ENCODE assay signal across 11 cellular contexts in genomic region chr10:117342638-117343037, GRCh38. TPM values are rescaled to one million over a fixed set of nuclear protein-coding genes. Genes with fewer than 3 reads are reported as not detected.
DNase-seq lines count a peak whose midpoint lies in the region; ATAC-seq and TF ChIP-seq lines count a peak whose summit lies in the region.
"Had no signal": no experiment of that assay in that cellular context is flagged by ENCODE, and none has a peak within 500 bp of the region (broad histone marks: within the 10 kb centered on the region; RNA-seq: fewer than 3 reads in every experiment).

No MANE protein-coding gene starts in this region.

- H3K4me3 ChIP-seq in Loucy (ENCODE audit: low read length, poor library complexity, severe bottlenecking): peak overlapping the region; percentile 26
- H3K4me3 ChIP-seq in BE2C (ENCODE audit: low read depth, low read length): no peak overlapping the region
- no peak overlapping the region for H3K4me3 ChIP-seq in prostate gland

- 75% methylated on average over 5 of the region's 5 CpGs for WGBS in prostate gland

- peaks cover 28% of the 10 kb centered on the region for H3K36me3 Mint-ChIP-seq in stimulated activated naive CD8-positive, alpha-beta T cell treated with anti-CD3 and anti-CD28 coated beads, Interleukin-15, Interleukin-2, amounts not matched to agents 100 ng/mL and 50 ng/mL, for 24 hours (ENCODE audit: low read depth)
- H3K36me3 Mint-ChIP-seq in effector memory CD8-positive, alpha-beta T cell (ENCODE audit: insufficient read depth): peaks cover 9% of the 10 kb centered on the region

- H3K4me1 ChIP-seq in Loucy (ENCODE audit: insufficient read depth, low read length, poor library complexity, severe bottlenecking) (peaks cover 69% of the 10 kb centered on the region), BE2C (no peaks in the 10 kb centered on the region), prostate gland (replicated peaks) (no peaks in the 10 kb centered on the region)

- no peaks in the 10 kb centered on the region for H3K9me2 ChIP-seq in Loucy (replicated peaks; ENCODE audit: low read depth, low read length)

- peak overlapping the region; percentile 27 for H3K27ac Mint-ChIP-seq in stimulated activated naive CD8-positive, alpha-beta T cell treated with anti-CD3 and anti-CD28 coated beads, Interleukin-15, Interleukin-2, amounts not matched to agents 100 ng/mL and 50 ng/mL, for 24 hours
- peak overlapping the region; percentile 2 to 11 for H3K27ac Mint-ChIP-seq in effector memory CD8-positive, alpha-beta T cell

- no peak overlapping the region for H3K4me3 Mint-ChIP-seq in stimulated activated naive CD8-positive, alpha-beta T cell treated with anti-CD3 and anti-CD28 coated beads, Interleukin-15, Interleukin-2, amounts not matched to agents 100 ng/mL and 50 ng/mL, for 24 hours
- H3K4me3 Mint-ChIP-seq in effector memory CD8-positive, alpha-beta T cell: peak overlapping the region; percentile 58 to 59

- no peak for TF ChIP-seq POLR2A in prostate gland (IDR thresholded peaks at IDR 0.05)

- no peaks in the 10 kb centered on the region for H3K9me3 ChIP-seq in Loucy (ENCODE audit: insufficient read depth, low read depth, low read length)
- no peaks in the 10 kb centered on the region for H3K9me3 ChIP-seq in BE2C
- no peaks in the 10 kb centered on the region for H3K9me3 ChIP-seq in prostate gland

- no peak for DNase-seq in stimulated activated naive CD8-positive, alpha-beta T cell treated with anti-CD3 and anti-CD28 coated beads, Interleukin-15, Interleukin-2, amounts not matched to agents 100 U/mL and 50 U/mL, for 24 hours
- DNase-seq in effector memory CD8-positive, alpha-beta T cell: no peak
- DNase-seq in BE2C (no peak), NCI-H1694 (lab: John Stamatoyannopoulos, UW) (no peak), prostate gland (ENCODE audit: low spot score) (no peak)
- no peak for DNase-seq in stimulated activated CD4-positive, alpha-beta T cell treated with anti-CD3 and anti-CD28 coated beads, Interleukin-4, amount 100 ng/mL, for 1 hour
- DNase-seq: substantia nigra had no signal

- no peak overlapping the region for H3K9ac ChIP-seq in Loucy (ENCODE audit: low read depth, low read length, poor library complexity, severe bottlenecking)

- peak overlapping the region; percentile 49 for H3K4me2 ChIP-seq in Loucy (ENCODE audit: low read depth, low read length, poor library complexity, severe bottlenecking)

- H4K20me1 ChIP-seq in Loucy (ENCODE audit: insufficient read depth, low read length, poor library complexity, severe bottlenecking): peaks cover 99% of the 10 kb centered on the region

- peaks cover 100% of the 10 kb centered on the region for H3K79me2 ChIP-seq in Loucy (ENCODE audit: insufficient read depth, low read length)

- H3K27me3 ChIP-seq in Loucy (ENCODE audit: insufficient read depth, low read length, poor library complexity, severe bottlenecking): no peaks in the 10 kb centered on the region
- no peaks in the 10 kb centered on the region for H3K27me3 ChIP-seq in BE2C
- H3K27me3 ChIP-seq in prostate gland (replicated peaks; ENCODE audit: insufficient read depth): no peaks in the 10 kb centered on the region

- no peaks in the 10 kb centered on the region for H3K9me3 Mint-ChIP-seq in stimulated activated naive CD8-positive, alpha-beta T cell treated with anti-CD3 and anti-CD28 coated beads, Interleukin-15, Interleukin-2, amounts not matched to agents 100 ng/mL and 50 ng/mL, for 24 hours
- no peaks in the 10 kb centered on the region for H3K9me3 Mint-ChIP-seq in effector memory CD8-positive, alpha-beta T cell
- H3K9me3 Mint-ChIP-seq: CD4-positive, CD25-positive, alpha-beta regulatory T cell had no signal

- H2AFZ ChIP-seq in Loucy (ENCODE audit: low read length): no peak overlapping the region

- H3F3A ChIP-seq in Loucy (ENCODE audit: low read depth): peaks cover 17% of the 10 kb centered on the region

- H3K36me3 ChIP-seq in Loucy (ENCODE audit: insufficient read depth, low read length) (peaks cover 85% of the 10 kb centered on the region), BE2C (no peaks in the 10 kb centered on the region), prostate gland (no peaks in the 10 kb centered on the region)

- ATAC-seq in stimulated activated naive CD8-positive, alpha-beta T cell treated with anti-CD3 and anti-CD28 coated beads, Interleukin-15, Interleukin-2, amounts not matched to agents 100 U/mL and 50 U/mL, for 24 hours: no peak
- no peak for ATAC-seq in effector memory CD8-positive, alpha-beta T cell (replicated peaks)
- ATAC-seq: sciatic nerve had no signal

- intact Hi-C loops in prostate gland (cut with DNase I): no loop called here

- no peaks in the 10 kb centered on the region for H3K27me3 Mint-ChIP-seq in stimulated activated naive CD8-positive, alpha-beta T cell treated with anti-CD3 and anti-CD28 coated beads, Interleukin-15, Interleukin-2, amounts not matched to agents 100 ng/mL and 50 ng/mL, for 24 hours
- no peaks in the 10 kb centered on the region for H3K27me3 Mint-ChIP-seq in effector memory CD8-positive, alpha-beta T cell
- H3K27me3 Mint-ChIP-seq: CD4-positive, CD25-positive, alpha-beta regulatory T cell had no signal

- no peak overlapping the region for H3K27ac ChIP-seq in prostate gland

- H3K4me1 Mint-ChIP-seq in stimulated activated naive CD8-positive, alpha-beta T cell treated with anti-CD3 and anti-CD28 coated beads, Interleukin-15, Interleukin-2, amounts not matched to agents 100 ng/mL and 50 ng/mL, for 24 hours (ENCODE audit: low read depth): peaks cover 37% of the 10 kb centered on the region
- H3K4me1 Mint-ChIP-seq in effector memory CD8-positive, alpha-beta T cell (ENCODE audit: low read depth in 2 of 2): peaks cover 43 to 54% of the 10 kb centered on the region in 2 donors

- TF ChIP-seq CTCF in Loucy (conservative IDR thresholded peaks at IDR 0.05; ENCODE audit: low read length): no peak
- TF ChIP-seq CTCF in BE2C (IDR thresholded peaks at IDR 0.05; ENCODE audit: low read depth, low read length): no peak
- TF ChIP-seq CTCF in prostate gland (IDR thresholded peaks at IDR 0.05): no peak

RNA-seq across cellular contexts. Expression of gene PDZD8, which starts 32.6 kb away (rescaled TPM):
- polyA plus RNA-seq in BE2C (2012; ENCODE audit: insufficient read depth, insufficient read length, low read depth): 33.5 TPM
- total RNA-seq in prostate gland: 10 to 100 TPM; 22.7 to 38.7 TPM
